In genomic region chr3:24457719-24458118, GRCh38 we compare ENCODE assay signal across 12 cellular contexts. TPM values are rescaled to one million over a fixed set of nuclear protein-coding genes. Genes with fewer than 3 reads are reported as not detected.
"Had no signal": no experiment of that assay in that cellular context is flagged by ENCODE, and none has a peak within 500 bp of the region (broad histone marks: within the 10 kb centered on the region; RNA-seq: fewer than 3 reads in every experiment).

No MANE protein-coding gene starts in this region.

- H3K27me3 ChIP-seq: neutrophil, tibial artery had no signal

- H3K9me3 ChIP-seq: neutrophil, tibial artery had no signal

- ATAC-seq: activated CD8-positive, alpha-beta T cell treated with anti-CD3 and anti-CD28 coated beads, Interleukin-2, amount 10 ng/mL, durations not matched to agents 7 days and 5 days; naive thymus-derived CD8-positive, alpha-beta T cell; stimulated activated effector memory CD8-positive, alpha-beta T cell treated with anti-CD3 and anti-CD28 coated beads, Interleukin-12 subunit alpha, Interleukin-12 subunit beta, amount 100 ng/mL, for 72 hours; T-cell had no signal

- H3K27ac ChIP-seq: neutrophil, VCaP had no signal

- DNase-seq: activated CD4-positive, alpha-beta T cell treated with anti-CD3 and anti-CD28 coated beads for 4 hours; activated CD8-positive, alpha-beta memory T cell treated with anti-CD3 and anti-CD28 coated beads, Interleukin-2, amount 50 U/mL, for 48 hours; activated CD8-positive, alpha-beta T cell treated with anti-CD3 and anti-CD28 coated beads, Interleukin-2, amount 10 ng/mL, durations not matched to agents 7 days and 5 days; activated naive CD8-positive, alpha-beta T cell treated with anti-CD3 and anti-CD28 coated beads, Interleukin-2, amount 10 ng/mL, durations not matched to agents 7 days and 5 days; naive thymus-derived CD8-positive, alpha-beta T cell; small intestine; T-cell; T1000; tibial artery had no signal

- H3K4me3 ChIP-seq: tibial artery had no signal

- H3K36me3 ChIP-seq: neutrophil, tibial artery had no signal

RNA-seq across cellular contexts. Expression of gene THRB, which starts 36.9 kb away (rescaled TPM):
- total RNA-seq: activated CD8-positive, alpha-beta T cell treated with anti-CD3 and anti-CD28 coated beads, Interleukin-2, amount 10 ng/mL, durations not matched to agents 7 days and 5 days; activated naive CD8-positive, alpha-beta T cell treated with anti-CD3 and anti-CD28 coated beads, Interleukin-2, amount 10 ng/mL, durations not matched to agents 7 days and 5 days; naive thymus-derived CD8-positive, alpha-beta T cell had no signal
- polyA plus RNA-seq: naive thymus-derived CD8-positive, alpha-beta T cell had no signal
